In genomic region chr5:131984945-131985665, GRCh38 we compare ENCODE assay signal across 20 cellular contexts. TPM values are rescaled to one million over a fixed set of nuclear protein-coding genes. Genes with fewer than 3 reads are reported as not detected.
DNase-seq lines count a peak whose midpoint lies in the region; ATAC-seq and TF ChIP-seq lines count a peak whose summit lies in the region.
"Had no signal": no experiment of that assay in that cellular context is flagged by ENCODE, and none has a peak within 500 bp of the region (broad histone marks: within the 10 kb centered on the region; RNA-seq: fewer than 3 reads in every experiment).

No MANE protein-coding gene starts in this region.

- H3K4me2 ChIP-seq in OCI-LY7 (ENCODE audit: low read length): no peak overlapping the region

- H3K27me3 ChIP-seq in lower lobe of right lung (ENCODE audit: low read depth) (no peaks in the 10 kb centered on the region), spleen (replicated peaks in 1 of 7) (no peaks in the 10 kb centered on the region)
- no peaks in the 10 kb centered on the region for H3K27me3 ChIP-seq in CD8-positive, alpha-beta T cell (ENCODE audit: insufficient read depth, low read length)
- H3K27me3 ChIP-seq: BE2C, Peyer's patch had no signal

- H3K4me3 ChIP-seq in lower lobe of right lung (no peak overlapping the region), spleen (no peak overlapping the region), OCI-LY7 (ENCODE audit: low read depth, low read length, poor library complexity, severe bottlenecking) (no peak overlapping the region)
- H3K4me3 ChIP-seq in CD8-positive, alpha-beta T cell (ENCODE audit: low read depth, low read length): no peak overlapping the region
- H3K4me3 ChIP-seq: Peyer's patch had no signal

- H3K9me2 ChIP-seq in OCI-LY7 (ENCODE audit: insufficient read depth, low read length): no peaks in the 10 kb centered on the region

- POLR2A ChIA-PET in CD8-positive, alpha-beta T cell (lab: Charles Lee): no interaction called here
- POLR2A ChIA-PET in OCI-LY7 (lab: Charles Lee): interaction anchor here (1.0 kb wide), 1 partner anchor 11 kb away, joined by 3 read pairs; no protein-coding TSS in a partner anchor

- H3K27me3 Mint-ChIP-seq in T-helper 17 cell: no peaks in the 10 kb centered on the region
- peaks cover 8% of the 10 kb centered on the region for H3K27me3 Mint-ChIP-seq in chondrocyte (ENCODE audit: low read depth)
- no peaks in the 10 kb centered on the region for H3K27me3 Mint-ChIP-seq in CD8-positive, alpha-beta T cell (ENCODE audit: low read depth)
- H3K27me3 Mint-ChIP-seq: CD4-positive, alpha-beta memory T cell had no signal

- no peaks in the 10 kb centered on the region for H3K79me2 ChIP-seq in OCI-LY7 (ENCODE audit: insufficient read depth, low read depth, low read length)

- peaks cover 23% of the 10 kb centered on the region for H3K4me1 Mint-ChIP-seq in T-helper 17 cell
- peaks cover 15% of the 10 kb centered on the region for H3K4me1 Mint-ChIP-seq in chondrocyte (ENCODE audit: low read depth)
- H3K4me1 Mint-ChIP-seq in CD8-positive, alpha-beta T cell (ENCODE audit: low read depth): peaks cover 10% of the 10 kb centered on the region

- H3K36me3 Mint-ChIP-seq in T-helper 17 cell (ENCODE audit: low read depth) (peaks cover 3% of the 10 kb centered on the region), chondrocyte (ENCODE audit: low read depth) (peaks cover 2% of the 10 kb centered on the region)
- H3K36me3 Mint-ChIP-seq in CD8-positive, alpha-beta T cell: no peaks in the 10 kb centered on the region
- H3K36me3 Mint-ChIP-seq: CD4-positive, alpha-beta memory T cell had no signal

- H3K27ac ChIP-seq in lower lobe of right lung (no peak overlapping the region), spleen (no peak overlapping the region), OCI-LY7 (ENCODE audit: low read depth, low read length, poor library complexity, severe bottlenecking) (no peak overlapping the region)
- no peak overlapping the region for H3K27ac ChIP-seq in CD8-positive, alpha-beta T cell (ENCODE audit: low read depth, low read length)
- H3K27ac ChIP-seq: Peyer's patch had no signal

- CTCF ChIA-PET in CD8-positive, alpha-beta T cell (lab: Charles Lee): no interaction called here
- CTCF ChIA-PET in OCI-LY7 (lab: Charles Lee; ENCODE audit: unreplicated experiment): no interaction called here

- DNase-seq in T-helper 17 cell (no peak), chondrocyte (ENCODE audit: low spot score) (peak; percentile 63), lower lobe of right lung (peak; percentile 16), spleen (peak; percentile 47), NCI-H1436 (lab: John Stamatoyannopoulos, UW) (no peak), OCI-LY7 (ENCODE audit: low spot score) (no peak)
- DNase-seq in CD8-positive, alpha-beta T cell: no peak
- DNase-seq: BE2C; CD4-positive, alpha-beta memory T cell; DMS79 treated with DMSO at 0.1 percent for 48 hours; HCEC 1CT; KG1; NCI-H1092; NCI-H1694 treated with DMSO at 0.1 percent for 48 hours; NCI-H2171; NCI-H774; SHP77 treated with DMSO at 0.1 percent for 48 hours had no signal

- no peaks in the 10 kb centered on the region for H4K20me1 ChIP-seq in OCI-LY7 (ENCODE audit: insufficient read depth, low read length)

- H3K9me3 ChIP-seq in T-helper 17 cell (ENCODE audit: control insufficient read depth, low read length, poor library complexity, severe bottlenecking) (no peaks in the 10 kb centered on the region), lower lobe of right lung (no peaks in the 10 kb centered on the region), spleen (no peaks in the 10 kb centered on the region), OCI-LY7 (ENCODE audit: low read length) (no peaks in the 10 kb centered on the region)
- H3K9me3 ChIP-seq in CD8-positive, alpha-beta T cell (ENCODE audit: low read length): no peaks in the 10 kb centered on the region
- H3K9me3 ChIP-seq: BE2C, Peyer's patch had no signal

- no peak overlapping the region for H3K4me3 Mint-ChIP-seq in T-helper 17 cell
- no peak overlapping the region for H3K4me3 Mint-ChIP-seq in chondrocyte (ENCODE audit: unreplicated experiment)
- H3K4me3 Mint-ChIP-seq in CD8-positive, alpha-beta T cell: no peak overlapping the region
- H3K4me3 Mint-ChIP-seq: CD4-positive, alpha-beta memory T cell had no signal

- H3K36me3 ChIP-seq in lower lobe of right lung (no peaks in the 10 kb centered on the region), spleen (no peaks in the 10 kb centered on the region), OCI-LY7 (ENCODE audit: insufficient read depth, low read length) (no peaks in the 10 kb centered on the region)
- no peaks in the 10 kb centered on the region for H3K36me3 ChIP-seq in CD8-positive, alpha-beta T cell (ENCODE audit: insufficient read depth, low read length)
- H3K36me3 ChIP-seq: BE2C, Peyer's patch had no signal

- H3K27ac Mint-ChIP-seq in T-helper 17 cell: peak overlapping the region; percentile 45
- no peak overlapping the region for H3K27ac Mint-ChIP-seq in chondrocyte (ENCODE audit: unreplicated experiment)
- H3K27ac Mint-ChIP-seq in CD8-positive, alpha-beta T cell: no peak overlapping the region

- no peak for TF ChIP-seq POLR2A in spleen (IDR thresholded peaks at IDR 0.05)

- BruUV-seq in OCI-LY7 (replicated peaks; lab: Mats Ljungman, UMichigan): no TSS peak

- no peak overlapping the region for H2AFZ ChIP-seq in OCI-LY7 (ENCODE audit: low read length)

- no peak for ATAC-seq in T-helper 17 cell
- no peak for ATAC-seq in lower lobe of right lung
- ATAC-seq in CD8-positive, alpha-beta T cell: no peak

- intact Hi-C loops in lower lobe of right lung (cut with DNase I): no loop called here
- intact Hi-C loops in spleen (cut with DNase I; ENCODE audit: low total_unique reads): no loop called here
- intact Hi-C loops in CD8-positive, alpha-beta T cell (cut with DNase I, micrococcal nuclease): no loop called here
- intact Hi-C loops in OCI-LY7 (cut with micrococcal nuclease; ENCODE audit: unreplicated experiment): no loop called here

- WGBS in spleen, 5 donors: 95 to 99% (median 97%) methylated on average over 8 of the region's 8 CpGs

- no peaks in the 10 kb centered on the region for H3K4me1 ChIP-seq in lower lobe of right lung
- H3K4me1 ChIP-seq in spleen: no peaks in the 10 kb centered on the region
- peaks cover 3% of the 10 kb centered on the region for H3K4me1 ChIP-seq in CD8-positive, alpha-beta T cell (ENCODE audit: insufficient read depth, low read length)
- no peaks in the 10 kb centered on the region for H3K4me1 ChIP-seq in OCI-LY7 (ENCODE audit: insufficient read depth, low read length, poor library complexity, severe bottlenecking)
- H3K4me1 ChIP-seq: BE2C, Peyer's patch had no signal

- TF ChIP-seq CTCF in chondrocyte (IDR thresholded peaks at IDR 0.05) (no peak), lower lobe of right lung (IDR thresholded peaks at IDR 0.05) (no peak), spleen (IDR thresholded peaks at IDR 0.05 in 8 of 11, conservative IDR thresholded peaks at IDR 0.05 in 3 of 11) (no peak), OCI-LY7 (conservative IDR thresholded peaks at IDR 0.05; ENCODE audit: low read length) (no peak)
- TF ChIP-seq CTCF in CD8-positive, alpha-beta T cell (IDR thresholded peaks at IDR 0.05): no peak

- no peaks in the 10 kb centered on the region for H3K9me3 Mint-ChIP-seq in chondrocyte (ENCODE audit: low read depth)
- H3K9me3 Mint-ChIP-seq in CD8-positive, alpha-beta T cell: no peaks in the 10 kb centered on the region
- H3K9me3 Mint-ChIP-seq: CD4-positive, alpha-beta memory T cell had no signal

RNA-seq across cellular contexts. Expression of gene ACSL6, which starts 26.4 kb away (rescaled TPM):
- total RNA-seq in T-helper 17 cell (10 to 100 TPM; 18.0 to 22.2 TPM), chondrocyte (not detected in 3 replicates), lower lobe of right lung (0.59 TPM), spleen (10 to 100 TPM in 1 of 7 donors, 1 to 10 TPM in 6; 3.1 to 18.4 (median 4.6) TPM), OCI-LY7 (2022) (not detected in 2 replicates)
- 1 to 10 TPM in 2 of 3 donors, under 1 TPM in 1; 0.76 to 1.3 (median 1.3) TPM for polyA plus RNA-seq in spleen
- 10 to 100 TPM; 14.3 to 14.8 TPM for total RNA-seq in CD8-positive, alpha-beta T cell
- total RNA-seq in OCI-LY7 (2014; rRNA removed; shearing (Covaris generic)): 0.39 TPM in 1 of 2 replicates, not detected in the other
- total RNA-seq: M059J had no signal

RNA-seq across cellular contexts. Expression of gene MEIKIN, which starts 39.6 kb away (rescaled TPM):
- total RNA-seq in T-helper 17 cell (1 to 10 TPM in 1 of 2 donors, under 1 TPM in 1; 0.77 to 1.5 TPM), chondrocyte (not detected in 3 replicates), lower lobe of right lung (not detected), spleen (not detected), OCI-LY7 (2022) (not detected in 2 replicates)
- polyA plus RNA-seq in spleen: under 1 TPM in 1 of 3 donors, not detected in 2; 0.24 TPM
- total RNA-seq in CD8-positive, alpha-beta T cell: not detected
- not detected in 2 replicates for total RNA-seq in OCI-LY7 (2014; rRNA removed; shearing (Covaris generic))
- total RNA-seq: M059J, NCI-H460, Peyer's patch had no signal
- polyA plus RNA-seq: CD4-positive, alpha-beta memory T cell had no signal

Comparison
In these comparisons a context has a peak if more than half of its experiments do, and no peak if none do; other contexts are left out.
1. DNase-seq: peak in chondrocyte (single experiment), lower lobe of right lung (single experiment) and spleen (single experiment); none in T-helper 17 cell (0 of 3), CD8-positive, alpha-beta T cell (0 of 7), NCI-H1436 (single experiment) and OCI-LY7 (single experiment).